19 cellular contexts compared by ENCODE assay signal in genomic region chr15:48469271-48469670, GRCh38.
A peak's percentile ranks its signal among the peaks of the same experiment; 100 is the strongest.
DNase-seq lines count a peak whose midpoint lies in the region; ATAC-seq, FAIRE-seq and TF ChIP-seq lines count a peak whose summit lies in the region.
"Had no signal": no experiment of that assay in that cellular context is flagged by ENCODE, and none has a peak within 500 bp of the region (broad histone marks: within the 10 kb centered on the region; RNA-seq: fewer than 3 reads in every experiment).

No MANE protein-coding gene starts in this region.

- H3K4me3 Mint-ChIP-seq in astrocyte (ENCODE audit: unreplicated experiment) (no peak overlapping the region), osteocyte (ENCODE audit: unreplicated experiment) (peak overlapping the region; percentile 42), GM23338 (no peak overlapping the region)

- ATAC-seq in GM23338 (no peak), HG03342 (IDR thresholded peaks at IDR 0.05; ENCODE audit: unreplicated experiment) (no peak)
- ATAC-seq: GM12878, K562 had no signal

- H3K36me3 Mint-ChIP-seq in astrocyte (ENCODE audit: low read depth, unreplicated experiment) = peaks cover 72% of the 10 kb centered on the region
- H3K36me3 Mint-ChIP-seq in osteocyte (ENCODE audit: unreplicated experiment) = peaks cover 95% of the 10 kb centered on the region
- no peaks in the 10 kb centered on the region; the same call in 2 of the 3 replicates for H3K36me3 Mint-ChIP-seq in GM23338 (ENCODE audit: low read depth)

- H3K27ac ChIP-seq in astrocyte (ENCODE audit: low read depth, low read length) (peak overlapping the region; percentile 37), GM23338 (ENCODE audit: low read depth) (no peak overlapping the region)
- H3K27ac ChIP-seq: C4-2B had no signal

- H2AFZ ChIP-seq in astrocyte (ENCODE audit: low read depth, low read length) = no peak overlapping the region
- H2AFZ ChIP-seq in GM23338 = no peak overlapping the region

- H3K4me3 ChIP-seq in astrocyte (ENCODE audit: insufficient read depth, low read depth, low read length) = no peak overlapping the region
- no peak overlapping the region for H3K4me3 ChIP-seq in GM23338
- H3K4me3 ChIP-seq: GM12878, K562 had no signal

- no peaks in the 10 kb centered on the region for H3F3A ChIP-seq in GM23338 (replicated peaks; ENCODE audit: low read depth)

- DNase-seq in EH (ENCODE audit: low read depth) = peak; percentile 47
- peak; percentile 34 for DNase-seq in astrocyte (ENCODE audit: low read depth)
- peak; percentile 50 for DNase-seq in fibroblast of peridontal ligament (ENCODE audit: extremely low read depth)
- DNase-seq in osteocyte (ENCODE audit: extremely low spot score, unreplicated experiment) = no peak
- DNase-seq in HUDEP-2 (lab: John Stamatoyannopoulos, UW; ENCODE audit: unreplicated experiment in 76 of 76) = no peak
- no peak for DNase-seq in GM23338 (ENCODE audit: low spot score)
- DNase-seq in DMS 273 treated with DMSO at 0.1 percent for 48 hours (lab: John Stamatoyannopoulos, UW) = no peak
- DNase-seq: COR-L47, NCI-H1048, NCI-H146, NCI-H226, NCI-H526 treated with DMSO at 0.1 percent for 48 hours, OCI-M1, RPMI8226 had no signal

- H3K4me1 ChIP-seq in astrocyte (ENCODE audit: insufficient read depth, low read length) (peaks cover 15% of the 10 kb centered on the region), GM23338 (ENCODE audit: insufficient read depth) (no peaks in the 10 kb centered on the region; the same call in 1 of the 2 replicates)

- H3K4me2 ChIP-seq in astrocyte (ENCODE audit: low read length) (peak overlapping the region; percentile 28), GM23338 (no peak overlapping the region)

- no peak overlapping the region for H3K9ac ChIP-seq in astrocyte (ENCODE audit: low read length)

- no peaks in the 10 kb centered on the region for H3K9me3 ChIP-seq in astrocyte (ENCODE audit: insufficient read depth, low read depth, low read length)

- H3K27ac Mint-ChIP-seq in astrocyte (ENCODE audit: unreplicated experiment) (peak overlapping the region; percentile 54), osteocyte (ENCODE audit: unreplicated experiment) (peak overlapping the region; percentile 93), GM23338 (no peak overlapping the region)

- H3K9me3 Mint-ChIP-seq in astrocyte (ENCODE audit: unreplicated experiment) (peaks cover 4% of the 10 kb centered on the region), osteocyte (ENCODE audit: unreplicated experiment) (no peaks in the 10 kb centered on the region), GM23338 (no peaks in the 10 kb centered on the region)

- H3K4me1 Mint-ChIP-seq in astrocyte (ENCODE audit: low read depth, unreplicated experiment) = peaks cover 18% of the 10 kb centered on the region
- H3K4me1 Mint-ChIP-seq in osteocyte (ENCODE audit: unreplicated experiment) = peaks cover 75% of the 10 kb centered on the region
- H3K4me1 Mint-ChIP-seq in GM23338 = peaks cover 14% of the 10 kb centered on the region; the same call in 2 of the 3 replicates

- H3K27me3 Mint-ChIP-seq in astrocyte (ENCODE audit: low read depth, unreplicated experiment) (no peaks in the 10 kb centered on the region), osteocyte (ENCODE audit: unreplicated experiment) (no peaks in the 10 kb centered on the region), GM23338 (ENCODE audit: insufficient read depth, low read depth, poor library complexity) (peaks cover 3% of the 10 kb centered on the region)

- H3K36me3 ChIP-seq in astrocyte (ENCODE audit: insufficient read depth, low read length) (peaks cover 94% of the 10 kb centered on the region), GM23338 (ENCODE audit: insufficient read depth) (no peaks in the 10 kb centered on the region)

- peaks cover 13% of the 10 kb centered on the region for H4K20me1 ChIP-seq in astrocyte (ENCODE audit: insufficient read depth, low read length)
- H4K20me1 ChIP-seq in GM23338 (replicated peaks; ENCODE audit: insufficient read depth) = no peaks in the 10 kb centered on the region

- H3K79me2 ChIP-seq in astrocyte (ENCODE audit: insufficient read depth, low read length) (peaks cover 2% of the 10 kb centered on the region), GM23338 (replicated peaks; ENCODE audit: insufficient read depth) (no peaks in the 10 kb centered on the region)

- 0 out of 2 replicates have a peak, but pooled peaks cover 4% of the 10 kb centered on the region for H3K9me2 ChIP-seq in GM23338 (ENCODE audit: insufficient read depth)

- no peak for TF ChIP-seq CTCF in astrocyte (IDR thresholded peaks at IDR 0.05; ENCODE audit: insufficient read depth, low read depth, low read length)
- TF ChIP-seq CTCF in osteocyte (IDR thresholded peaks at IDR 0.05) = no peak
- no peak for TF ChIP-seq CTCF in GM23338 (conservative IDR thresholded peaks at IDR 0.05; ENCODE audit: low read depth in 2 of 2)

- H3K27me3 ChIP-seq in astrocyte (ENCODE audit: insufficient read depth, low read length) (no peaks in the 10 kb centered on the region), GM23338 (ENCODE audit: insufficient read depth) (no peaks in the 10 kb centered on the region)

- FAIRE-seq in astrocyte (lab: Jason Lieb, UNC) = no peak
- FAIRE-seq: GM12878, HTR-8/SVneo, K562 had no signal

TF ChIP-seq in GM23338, 12 proteins besides CTCF, POLR2A, EP300 and RAD21 (continues in another document):
- TF ChIP-seq ZNF331 (CRISPR knock-in tag; IDR thresholded peaks at IDR 0.05; ENCODE audit: low read depth) (no peak), JUNB (IDR thresholded peaks at IDR 0.05; ENCODE audit: unreplicated experiment) (no peak), CREB1 (CRISPR knock-in tag; IDR thresholded peaks at IDR 0.05; ENCODE audit: low read depth) (no peak), EZH2phosphoT487 (IDR thresholded peaks at IDR 0.05; ENCODE audit: unreplicated experiment) (no peak), EZH2 (IDR thresholded peaks at IDR 0.05; ENCODE audit: low read depth, unreplicated experiment) (no peak)
- TF ChIP-seq, protein P1, sequence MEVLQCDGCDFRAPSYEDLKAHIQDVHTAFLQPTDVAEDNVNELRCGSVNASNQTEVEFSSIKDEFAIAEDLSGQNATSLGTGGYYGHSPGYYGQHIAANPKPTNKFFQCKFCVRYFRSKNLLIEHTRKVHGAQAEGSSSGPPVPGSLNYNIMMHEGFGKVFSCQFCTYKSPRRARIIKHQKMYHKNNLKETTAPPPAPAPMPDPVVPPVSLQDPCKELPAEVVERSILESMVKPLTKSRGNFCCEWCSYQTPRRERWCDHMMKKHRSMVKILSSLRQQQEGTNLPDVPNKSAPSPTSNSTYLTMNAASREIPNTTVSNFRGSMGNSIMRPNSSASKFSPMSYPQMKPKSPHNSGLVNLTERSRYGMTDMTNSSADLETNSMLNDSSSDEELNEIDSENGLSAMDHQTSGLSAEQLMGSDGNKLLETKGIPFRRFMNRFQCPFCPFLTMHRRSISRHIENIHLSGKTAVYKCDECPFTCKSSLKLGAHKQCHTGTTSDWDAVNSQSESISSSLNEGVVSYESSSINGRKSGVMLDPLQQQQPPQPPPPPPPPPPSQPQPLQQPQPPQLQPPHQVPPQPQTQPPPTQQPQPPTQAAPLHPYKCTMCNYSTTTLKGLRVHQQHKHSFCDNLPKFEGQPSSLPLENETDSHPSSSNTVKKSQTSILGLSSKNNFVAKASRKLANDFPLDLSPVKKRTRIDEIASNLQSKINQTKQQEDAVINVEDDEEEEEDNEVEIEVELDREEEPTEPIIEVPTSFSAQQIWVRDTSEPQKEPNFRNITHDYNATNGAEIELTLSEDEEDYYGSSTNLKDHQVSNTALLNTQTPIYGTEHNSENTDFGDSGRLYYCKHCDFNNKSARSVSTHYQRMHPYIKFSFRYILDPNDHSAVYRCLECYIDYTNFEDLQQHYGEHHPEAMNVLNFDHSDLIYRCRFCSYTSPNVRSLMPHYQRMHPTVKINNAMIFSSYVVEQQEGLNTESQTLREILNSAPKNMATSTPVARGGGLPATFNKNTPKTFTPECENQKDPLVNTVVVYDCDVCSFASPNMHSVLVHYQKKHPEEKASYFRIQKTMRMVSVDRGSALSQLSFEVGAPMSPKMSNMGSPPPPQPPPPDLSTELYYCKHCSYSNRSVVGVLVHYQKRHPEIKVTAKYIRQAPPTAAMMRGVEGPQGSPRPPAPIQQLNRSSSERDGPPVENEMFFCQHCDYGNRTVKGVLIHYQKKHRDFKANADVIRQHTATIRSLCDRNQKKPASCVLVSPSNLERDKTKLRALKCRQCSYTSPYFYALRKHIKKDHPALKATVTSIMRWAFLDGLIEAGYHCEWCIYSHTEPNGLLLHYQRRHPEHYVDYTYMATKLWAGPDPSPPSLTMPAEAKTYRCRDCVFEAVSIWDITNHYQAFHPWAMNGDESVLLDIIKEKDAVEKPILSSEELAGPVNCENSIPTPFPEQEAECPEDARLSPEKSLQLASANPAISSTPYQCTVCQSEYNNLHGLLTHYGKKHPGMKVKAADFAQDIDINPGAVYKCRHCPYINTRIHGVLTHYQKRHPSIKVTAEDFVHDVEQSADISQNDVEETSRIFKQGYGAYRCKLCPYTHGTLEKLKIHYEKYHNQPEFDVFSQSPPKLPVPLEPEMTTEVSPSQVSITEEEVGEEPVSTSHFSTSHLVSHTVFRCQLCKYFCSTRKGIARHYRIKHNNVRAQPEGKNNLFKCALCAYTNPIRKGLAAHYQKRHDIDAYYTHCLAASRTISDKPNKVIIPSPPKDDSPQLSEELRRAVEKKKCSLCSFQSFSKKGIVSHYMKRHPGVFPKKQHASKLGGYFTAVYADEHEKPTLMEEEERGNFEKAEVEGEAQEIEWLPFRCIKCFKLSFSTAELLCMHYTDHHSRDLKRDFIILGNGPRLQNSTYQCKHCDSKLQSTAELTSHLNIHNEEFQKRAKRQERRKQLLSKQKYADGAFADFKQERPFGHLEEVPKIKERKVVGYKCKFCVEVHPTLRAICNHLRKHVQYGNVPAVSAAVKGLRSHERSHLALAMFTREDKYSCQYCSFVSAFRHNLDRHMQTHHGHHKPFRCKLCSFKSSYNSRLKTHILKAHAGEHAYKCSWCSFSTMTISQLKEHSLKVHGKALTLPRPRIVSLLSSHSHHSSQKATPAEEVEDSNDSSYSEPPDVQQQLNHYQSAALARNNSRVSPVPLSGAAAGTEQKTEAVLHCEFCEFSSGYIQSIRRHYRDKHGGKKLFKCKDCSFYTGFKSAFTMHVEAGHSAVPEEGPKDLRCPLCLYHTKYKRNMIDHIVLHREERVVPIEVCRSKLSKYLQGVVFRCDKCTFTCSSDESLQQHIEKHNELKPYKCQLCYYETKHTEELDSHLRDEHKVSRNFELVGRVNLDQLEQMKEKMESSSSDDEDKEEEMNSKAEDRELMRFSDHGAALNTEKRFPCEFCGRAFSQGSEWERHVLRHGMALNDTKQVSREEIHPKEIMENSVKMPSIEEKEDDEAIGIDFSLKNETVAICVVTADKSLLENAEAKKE (CRISPR knock-in tag; IDR thresholded peaks at IDR 0.05) = no peak

Comparison
In these comparisons a context has a peak if more than half of its experiments do, and no peak if none do; other contexts are left out.
1. DNase-seq: peak in EH (single experiment), astrocyte (single experiment) and fibroblast of peridontal ligament (single experiment); none in osteocyte (single experiment), HUDEP-2 (0 of 76), GM23338 (single experiment) and DMS 273 treated with DMSO at 0.1 percent for 48 hours (single experiment).